10 cellular contexts compared by ENCODE assay signal in genomic region chr2:112095654-112096053, GRCh38.
"Had no signal": no experiment of that assay in that cellular context is flagged by ENCODE, and none has a peak within 500 bp of the region (broad histone marks: within the 10 kb centered on the region; RNA-seq: fewer than 3 reads in every experiment).

No MANE protein-coding gene starts in this region.

- DNase-seq: activated CD4-positive, alpha-beta T cell treated with anti-CD3 and anti-CD28 coated beads, Interleukin-2, amount 50 U/mL, for 1 hour; activated CD4-positive, CD25-positive, alpha-beta regulatory T cell treated with anti-CD3 and anti-CD28 coated beads, Interleukin-2, amount 50 U/mL, for 72 hours; activated CD8-positive, alpha-beta memory T cell treated with anti-CD3 and anti-CD28 coated beads, Interleukin-2, amount 50 U/mL, for 48 hours; activated effector memory CD4-positive, alpha-beta T cell treated with anti-CD3 and anti-CD28 coated beads, Interleukin-2, amount 50 U/mL, for 16 hours; activated naive CD4-positive, alpha-beta T cell treated with anti-CD3 and anti-CD28 coated beads, Interleukin-2, amount 50 U/mL, for 16 hours; activated T-cell treated with anti-CD3 and anti-CD28 coated beads, Interleukin-2, amount 50 U/mL, for 48 hours; occipital lobe; T1000; upper lobe of left lung had no signal

- H3K4me3 Mint-ChIP-seq: stimulated activated naive CD8-positive, alpha-beta T cell treated with anti-CD3 and anti-CD28 coated beads, Interleukin-15, Interleukin-2, amounts not matched to agents 100 ng/mL and 50 ng/mL, for 24 hours had no signal

- H3K27ac Mint-ChIP-seq: stimulated activated naive CD8-positive, alpha-beta T cell treated with anti-CD3 and anti-CD28 coated beads, Interleukin-15, Interleukin-2, amounts not matched to agents 100 ng/mL and 50 ng/mL, for 24 hours had no signal

- H3K27me3 Mint-ChIP-seq: stimulated activated naive CD8-positive, alpha-beta T cell treated with anti-CD3 and anti-CD28 coated beads, Interleukin-15, Interleukin-2, amounts not matched to agents 100 ng/mL and 50 ng/mL, for 24 hours had no signal

- H3K9me3 Mint-ChIP-seq: stimulated activated naive CD8-positive, alpha-beta T cell treated with anti-CD3 and anti-CD28 coated beads, Interleukin-15, Interleukin-2, amounts not matched to agents 100 ng/mL and 50 ng/mL, for 24 hours had no signal
